ENCODE assay signal across 8 cellular contexts in genomic region chr2:187581125-187581896, GRCh38. TPM values are rescaled to one million over a fixed set of nuclear protein-coding genes. Genes with fewer than 3 reads are reported as not detected.
A peak's percentile ranks its signal among the peaks of the same experiment; 100 is the strongest.
DNase-seq lines count a peak whose midpoint lies in the region; ATAC-seq and TF ChIP-seq lines count a peak whose summit lies in the region.

No MANE protein-coding gene starts in this region.

- peaks cover 13% of the 10 kb centered on the region for H3F3A ChIP-seq in MM.1S (ENCODE audit: insufficient read depth, low read length)

- H3K9me3 ChIP-seq in MM.1S (replicated peaks; ENCODE audit: insufficient read depth, low read length) = no peaks in the 10 kb centered on the region
- H3K9me3 ChIP-seq in heart right ventricle = no peaks in the 10 kb centered on the region
- no peaks in the 10 kb centered on the region for H3K9me3 ChIP-seq in skeletal muscle satellite cell (replicated peaks; ENCODE audit: low read length)

- H3K9me2 ChIP-seq in MM.1S (replicated peaks; ENCODE audit: insufficient read depth, low read length) = no peaks in the 10 kb centered on the region

- no peaks in the 10 kb centered on the region for H3K79me2 ChIP-seq in MM.1S (ENCODE audit: low read length)

- H4K20me1 ChIP-seq in MM.1S (ENCODE audit: insufficient read depth, low read length) = no peaks in the 10 kb centered on the region

- H3K4me1 ChIP-seq in MM.1S (ENCODE audit: low read length) (peaks cover 11% of the 10 kb centered on the region), heart right ventricle (peaks cover 0 to 22% (median 5%) of the 10 kb centered on the region in 9 donors), skeletal muscle satellite cell (ENCODE audit: control insufficient read depth, insufficient read depth, low read length) (peaks cover 13% of the 10 kb centered on the region)

- TF ChIP-seq CTCF in MM.1S (IDR thresholded peaks at IDR 0.05; ENCODE audit: low read length) (peak; percentile 65), VCaP (conservative IDR thresholded peaks at IDR 0.05) (peak; percentile 70), heart right ventricle (IDR thresholded peaks at IDR 0.05) (peak; percentile 48 to 82 (median 71))

- peak overlapping the region; percentile 70 for H3K4me2 ChIP-seq in MM.1S (ENCODE audit: low read depth, low read length)
- H3K4me2 ChIP-seq in skeletal muscle satellite cell (ENCODE audit: low read length) = peak overlapping the region; percentile 68

- peak; percentile 58 for ATAC-seq in GM21825 (IDR thresholded peaks at IDR 0.05; ENCODE audit: unreplicated experiment)
- no peak for ATAC-seq in heart right ventricle
- ATAC-seq in GM21723 (IDR thresholded peaks at IDR 0.05; ENCODE audit: unreplicated experiment) = no peak

- H3K27ac ChIP-seq in MM.1S (ENCODE audit: low read length) (peak overlapping the region; percentile 43; the same call in 1 of the 2 replicates), VCaP (no peak overlapping the region; the same call in 1 of the 2 replicates), heart right ventricle (peak overlapping the region in 1 of 10 donors; percentile 1)

- H3K27me3 ChIP-seq in MM.1S (replicated peaks; ENCODE audit: insufficient read depth, low read length) (no peaks in the 10 kb centered on the region), heart right ventricle (no peaks in the 10 kb centered on the region), skeletal muscle satellite cell (ENCODE audit: control insufficient read depth, insufficient read depth, low read length) (no peaks in the 10 kb centered on the region)

- H3K4me3 ChIP-seq in MM.1S (ENCODE audit: low read length) (peak overlapping the region; percentile 34), heart right ventricle (peak overlapping the region in 7 of 10 donors; percentile 5 to 46 (median 38)), skeletal muscle satellite cell (ENCODE audit: low read length) (peak overlapping the region; percentile 46)

- peak overlapping the region; percentile 76 for H2AFZ ChIP-seq in MM.1S (ENCODE audit: low read length)

- H3K9ac ChIP-seq in MM.1S (ENCODE audit: low read length) (peak overlapping the region; percentile 69), skeletal muscle satellite cell (ENCODE audit: low read depth, low read length) (peak overlapping the region; percentile 73)

- peak; percentile 27 for DNase-seq in NCI-H2171 treated with DMSO at 0.1 percent for 48 hours (lab: John Stamatoyannopoulos, UW)
- no peak for DNase-seq in NCI-H2171 (lab: John Stamatoyannopoulos, UW)
- DNase-seq in MM.1S = peak; percentile 66
- peak in 1 of 2 donors; percentile 33 for DNase-seq in heart right ventricle

- H3K36me3 ChIP-seq in MM.1S (replicated peaks; ENCODE audit: insufficient read depth, low read length) (no peaks in the 10 kb centered on the region), heart right ventricle (no peaks in the 10 kb centered on the region), skeletal muscle satellite cell (ENCODE audit: insufficient read depth, low read length) (no peaks in the 10 kb centered on the region)

- 6 to 8% methylated on average over 4 of the region's 4 CpGs for WGBS in heart right ventricle, 2 donors

- intact Hi-C loops in heart right ventricle (cut with DNase I) = loop anchor here (2.0 to 10.0 kb wide), 10 partner anchors 79 to 1831 kb away; no protein-coding TSS in a partner anchor

RNA-seq across cellular contexts. Expression of gene TFPI, which starts 27.1 kb away (rescaled TPM):
- total RNA-seq in heart right ventricle = 10 to 100 TPM; 12.6 to 51.0 (median 19.3) TPM
- 10 to 100 TPM; 27.1 to 32.0 TPM for polyA plus RNA-seq in heart right ventricle
- 304 and 327 TPM in 2 replicates for total RNA-seq in skeletal muscle satellite cell (2012; rRNA removed)
